ENCODE assay signal across 10 cellular contexts in genomic region chr2:23602113-23602512, GRCh38.
DNase-seq lines count a peak whose midpoint lies in the region; ATAC-seq and TF ChIP-seq lines count a peak whose summit lies in the region.
"Had no signal": no experiment of that assay in that cellular context is flagged by ENCODE, and none has a peak within 500 bp of the region (broad histone marks: within the 10 kb centered on the region; RNA-seq: fewer than 3 reads in every experiment).

No MANE protein-coding gene starts in this region.

- no peak overlapping the region for H3K4ac ChIP-seq in mesendoderm (ENCODE audit: low read depth, low read length)

- H3K79me2 ChIP-seq in mesendoderm (ENCODE audit: control insufficient read depth, insufficient read depth, low read length): no peaks in the 10 kb centered on the region

- H2BK120ac ChIP-seq in mesendoderm (ENCODE audit: low read depth, low read length): no peak overlapping the region

- H3K36me3 Mint-ChIP-seq in MCF 10A (ENCODE audit: insufficient read depth, unreplicated experiment): no peaks in the 10 kb centered on the region

- no peaks in the 10 kb centered on the region for H3K79me1 ChIP-seq in mesendoderm (ENCODE audit: low read length)

- DNase-seq in MCF 10A (ENCODE audit: unreplicated experiment): peak; percentile 90
- no peak for DNase-seq in breast epithelium (ENCODE audit: low spot score in 2 of 2)
- peak; percentile 71 to 78 for DNase-seq in cardiac fibroblast (ENCODE audit: low read depth in 2 of 2)
- peak; percentile 82 for DNase-seq in mesendoderm
- DNase-seq in ureter (ENCODE audit: low spot score): peak; percentile 71
- no peak for DNase-seq in Ammon's horn (ENCODE audit: low spot score)
- DNase-seq in stimulated activated CD4-positive, alpha-beta T cell treated with anti-CD3 and anti-CD28 coated beads, Interleukin-4, amount 100 ng/mL, for 1 hour: no peak
- DNase-seq: NCI-H1092 treated with DMSO at 0.1 percent for 48 hours, OCI-M1 had no signal

- H3K27me3 ChIP-seq in breast epithelium (no peaks in the 10 kb centered on the region), mesendoderm (ENCODE audit: insufficient read depth, low read length, poor library complexity) (no peaks in the 10 kb centered on the region)

- no peak overlapping the region for H4K8ac ChIP-seq in mesendoderm (ENCODE audit: low read depth, low read length)

- H3K27ac ChIP-seq in breast epithelium: no peak overlapping the region
- no peak overlapping the region for H3K27ac ChIP-seq in mesendoderm (ENCODE audit: low read depth, low read length)

- no CpG with 5 or more reads among the region's 12 CpGs for WGBS in mesendoderm (ENCODE audit: extremely low coverage, insufficient coverage, low lambda C conversion rate)

- TF ChIP-seq POLR2A in breast epithelium (IDR thresholded peaks at IDR 0.05): no peak

- no peak overlapping the region for H3K9ac ChIP-seq in mesendoderm (ENCODE audit: low read length)

- H3K36me3 ChIP-seq in breast epithelium (no peaks in the 10 kb centered on the region), mesendoderm (ENCODE audit: control insufficient read depth, insufficient read depth, low read length) (no peaks in the 10 kb centered on the region)

- BruUV-seq in MCF 10A (replicated peaks; lab: Mats Ljungman, UMichigan): no TSS peak

- H3K4me2 ChIP-seq in mesendoderm (ENCODE audit: low read length): no peak overlapping the region

- peaks cover 9% of the 10 kb centered on the region for H3K4me1 Mint-ChIP-seq in MCF 10A (ENCODE audit: insufficient read depth, unreplicated experiment)

- peak overlapping the region; percentile 96 for H3K27ac Mint-ChIP-seq in MCF 10A (ENCODE audit: low read depth, unreplicated experiment)

- H3K27me3 Mint-ChIP-seq in MCF 10A (ENCODE audit: insufficient read depth, unreplicated experiment): no peaks in the 10 kb centered on the region

- TF ChIP-seq CTCF in MCF 10A (IDR thresholded peaks at IDR 0.05; ENCODE audit: unreplicated experiment): no peak
- no peak for TF ChIP-seq CTCF in breast epithelium (IDR thresholded peaks at IDR 0.05)
- TF ChIP-seq CTCF in cardiac fibroblast (IDR thresholded peaks at IDR 0.05; ENCODE audit: low read depth, low read length): no peak

- no peak overlapping the region for H4K5ac ChIP-seq in mesendoderm (ENCODE audit: low read length)

- CTCF ChIA-PET in MCF 10A (lab: Yijun Ruan, JAX): interaction anchor here (0.6 kb wide), 2 partner anchors 17 to 157 kb away, joined by 3 to 4 read pairs; no protein-coding TSS in a partner anchor

- H3K4me1 ChIP-seq in breast epithelium (no peaks in the 10 kb centered on the region), mesendoderm (ENCODE audit: control insufficient read depth, low read depth, low read length) (no peaks in the 10 kb centered on the region)

- no peak overlapping the region for H3K56ac ChIP-seq in mesendoderm (ENCODE audit: low read length)

- no peak overlapping the region for H2BK15ac ChIP-seq in mesendoderm (replicated peaks; ENCODE audit: low read depth)

- H2BK5ac ChIP-seq in mesendoderm (ENCODE audit: low read length): no peak overlapping the region

- POLR2A ChIA-PET in MCF 10A (lab: Yijun Ruan, JAX): no interaction called here

- no peak overlapping the region for H2AK5ac ChIP-seq in mesendoderm (ENCODE audit: low read length)

- H3K9me3 ChIP-seq in breast epithelium: no peaks in the 10 kb centered on the region

- no peak for ATAC-seq in HG03280 (IDR thresholded peaks at IDR 0.05; ENCODE audit: unreplicated experiment)

- H3K9me3 Mint-ChIP-seq in MCF 10A (ENCODE audit: unreplicated experiment): no peaks in the 10 kb centered on the region

- H3K4me3 ChIP-seq in breast epithelium (no peak overlapping the region), cardiac fibroblast (replicated peaks in 1 of 2; ENCODE audit: low read depth in 2 of 2, low read length in 2 of 2) (no peak overlapping the region), mesendoderm (ENCODE audit: low read length) (no peak overlapping the region)

- H3K23ac ChIP-seq in mesendoderm (ENCODE audit: low read length): no peak overlapping the region

- peak overlapping the region; percentile 16 for H3K4me3 Mint-ChIP-seq in MCF 10A (ENCODE audit: unreplicated experiment)

- intact Hi-C loops in MCF 10A (cut with micrococcal nuclease) (no loop called here), breast epithelium (cut with DNase I; ENCODE audit: low total_unique reads) (no loop called here)

- no peak overlapping the region for H3K18ac ChIP-seq in mesendoderm (ENCODE audit: low read length)

Comparison
In these comparisons a context has a peak if more than half of its experiments do, and no peak if none do; other contexts are left out.
1. DNase-seq: peak in MCF 10A (single experiment), cardiac fibroblast (2 of 2), mesendoderm (single experiment) and ureter (single experiment); none in breast epithelium (0 of 2), Ammon's horn (single experiment) and stimulated activated CD4-positive, alpha-beta T cell treated with anti-CD3 and anti-CD28 coated beads, Interleukin-4, amount 100 ng/mL, for 1 hour (single experiment).